Comparison of ENCODE assay signal across 10 cellular contexts in genomic region chr2:85851253-85851955, GRCh38. TPM values are rescaled to one million over a fixed set of nuclear protein-coding genes. Genes with fewer than 3 reads are reported as not detected.
DNase-seq lines count a peak whose midpoint lies in the region; TF ChIP-seq lines count a peak whose summit lies in the region.
"Had no signal": no experiment of that assay in that cellular context is flagged by ENCODE, and none has a peak within 500 bp of the region (broad histone marks: within the 10 kb centered on the region; RNA-seq: fewer than 3 reads in every experiment).

No MANE protein-coding gene starts in this region.

- H3K27ac ChIP-seq in thymus (ENCODE audit: low read depth) (peak overlapping the region; percentile 83), hepatocyte (no peak overlapping the region), WERI-Rb-1 (no peak overlapping the region)
- H3K27ac ChIP-seq: neutrophil, tibial artery had no signal

- H3K4me3 Mint-ChIP-seq in activated CD4-positive, alpha-beta T cell treated with anti-CD3 and anti-CD28 coated beads, Interleukin-2, amount 10 ng/mL, durations not matched to agents 24 days and 14 days: peak overlapping the region; percentile 76
- peak overlapping the region; percentile 82 for H3K4me3 Mint-ChIP-seq in activated naive CD4-positive, alpha-beta T cell treated with anti-CD3 and anti-CD28 coated beads, Interleukin-2, amount 50 U/mL, for 24 hours

- H3K4me1 ChIP-seq in thymus (ENCODE audit: control insufficient read depth, insufficient read depth, low read length) (peaks cover 26% of the 10 kb centered on the region), hepatocyte (ENCODE audit: insufficient read depth) (no peaks in the 10 kb centered on the region)
- H3K4me1 ChIP-seq: tibial artery had no signal

- no peak overlapping the region for H2AFZ ChIP-seq in hepatocyte

- no peaks in the 10 kb centered on the region for H3K79me2 ChIP-seq in hepatocyte

- no peaks in the 10 kb centered on the region for H3K9me3 ChIP-seq in thymus (ENCODE audit: control insufficient read depth)
- H3K9me3 ChIP-seq in hepatocyte (ENCODE audit: low read depth): no peaks in the 10 kb centered on the region
- H3K9me3 ChIP-seq in WERI-Rb-1 (ENCODE audit: severe bottlenecking): no peaks in the 10 kb centered on the region
- H3K9me3 ChIP-seq: neutrophil, tibial artery had no signal

- WGBS in thymus: 66% methylated on average over 11 of the region's 11 CpGs
- WGBS in hepatocyte (ENCODE audit: low lambda C conversion rate, missing lambda C conversion rate): 71% methylated on average over 11 of the region's 11 CpGs

- peak; percentile 76 for DNase-seq in activated CD4-positive, alpha-beta T cell treated with anti-CD3 and anti-CD28 coated beads, Interleukin-2, amount 10 ng/mL, durations not matched to agents 24 days and 14 days
- no peak for DNase-seq in activated CD4-positive, alpha-beta T cell treated with anti-CD3 and anti-CD28 coated beads for 1 hour
- DNase-seq in islet precursor cell (peak; percentile 67), hepatocyte (ENCODE audit: low spot score) (no peak), posterior vena cava (ENCODE audit: low spot score) (no peak), WERI-Rb-1 (no peak)
- DNase-seq: tibial artery had no signal

- intact Hi-C loops in activated CD4-positive, alpha-beta T cell treated with anti-CD3 and anti-CD28 coated beads, Interleukin-2, amount 10 ng/mL, durations not matched to agents 24 days and 14 days (cut with micrococcal nuclease): loop anchor here (5.0 to 10.0 kb wide), 2 partner anchors 146 to 343 kb away; partner anchors contain the start of genes IMMT and MRPL35
- intact Hi-C loops in posterior vena cava (cut with DNase I): no loop called here

- no peak overlapping the region for H3K4me2 ChIP-seq in hepatocyte

- H3K36me3 ChIP-seq in thymus (ENCODE audit: control insufficient read depth, insufficient read depth) (peaks cover 38% of the 10 kb centered on the region), hepatocyte (replicated peaks; ENCODE audit: insufficient read depth, low read depth) (no peaks in the 10 kb centered on the region), WERI-Rb-1 (no peaks in the 10 kb centered on the region)
- H3K36me3 ChIP-seq: neutrophil had no signal

- H3K27ac Mint-ChIP-seq in activated CD4-positive, alpha-beta T cell treated with anti-CD3 and anti-CD28 coated beads, Interleukin-2, amount 10 ng/mL, durations not matched to agents 24 days and 14 days: peak overlapping the region; percentile 97
- H3K27ac Mint-ChIP-seq in activated naive CD4-positive, alpha-beta T cell treated with anti-CD3 and anti-CD28 coated beads, Interleukin-2, amount 50 U/mL, for 24 hours: peak overlapping the region; percentile 99

- TF ChIP-seq CTCF in hepatocyte (IDR thresholded peaks at IDR 0.05; ENCODE audit: poor library complexity) (no peak), WERI-Rb-1 (IDR thresholded peaks at IDR 0.05; ENCODE audit: low read depth, low read length) (no peak)

- H3K4me3 ChIP-seq in thymus (ENCODE audit: low read length) (no peak overlapping the region), hepatocyte (no peak overlapping the region), WERI-Rb-1 (ENCODE audit: low read depth, low read length) (no peak overlapping the region)
- H3K4me3 ChIP-seq: tibial artery had no signal

- H3K27me3 ChIP-seq in thymus (ENCODE audit: control insufficient read depth, insufficient read depth) (no peaks in the 10 kb centered on the region), hepatocyte (no peaks in the 10 kb centered on the region), WERI-Rb-1 (ENCODE audit: insufficient read depth, low read depth, severe bottlenecking) (no peaks in the 10 kb centered on the region)
- H3K27me3 ChIP-seq: neutrophil, tibial artery had no signal

- H3K9me2 ChIP-seq in hepatocyte (replicated peaks; ENCODE audit: insufficient read depth): no peaks in the 10 kb centered on the region

- peaks cover 55% of the 10 kb centered on the region for H3K36me3 Mint-ChIP-seq in activated CD4-positive, alpha-beta T cell treated with anti-CD3 and anti-CD28 coated beads, Interleukin-2, amount 10 ng/mL, durations not matched to agents 24 days and 14 days (ENCODE audit: low read depth)
- peaks cover 10% of the 10 kb centered on the region for H3K36me3 Mint-ChIP-seq in activated naive CD4-positive, alpha-beta T cell treated with anti-CD3 and anti-CD28 coated beads, Interleukin-2, amount 50 U/mL, for 24 hours

- H4K20me1 ChIP-seq in hepatocyte (ENCODE audit: insufficient read depth, poor library complexity, severe bottlenecking): no peaks in the 10 kb centered on the region

- peaks cover 13% of the 10 kb centered on the region for H3K9me3 Mint-ChIP-seq in activated CD4-positive, alpha-beta T cell treated with anti-CD3 and anti-CD28 coated beads, Interleukin-2, amount 10 ng/mL, durations not matched to agents 24 days and 14 days
- peaks cover 5% of the 10 kb centered on the region for H3K9me3 Mint-ChIP-seq in activated naive CD4-positive, alpha-beta T cell treated with anti-CD3 and anti-CD28 coated beads, Interleukin-2, amount 50 U/mL, for 24 hours

- peaks cover 59% of the 10 kb centered on the region for H3K4me1 Mint-ChIP-seq in activated CD4-positive, alpha-beta T cell treated with anti-CD3 and anti-CD28 coated beads, Interleukin-2, amount 10 ng/mL, durations not matched to agents 24 days and 14 days
- peaks cover 84% of the 10 kb centered on the region for H3K4me1 Mint-ChIP-seq in activated naive CD4-positive, alpha-beta T cell treated with anti-CD3 and anti-CD28 coated beads, Interleukin-2, amount 50 U/mL, for 24 hours

- no peaks in the 10 kb centered on the region for H3K27me3 Mint-ChIP-seq in activated CD4-positive, alpha-beta T cell treated with anti-CD3 and anti-CD28 coated beads, Interleukin-2, amount 10 ng/mL, durations not matched to agents 24 days and 14 days
- H3K27me3 Mint-ChIP-seq in activated naive CD4-positive, alpha-beta T cell treated with anti-CD3 and anti-CD28 coated beads, Interleukin-2, amount 50 U/mL, for 24 hours: no peaks in the 10 kb centered on the region

RNA-seq across cellular contexts. Expression of gene ST3GAL5, which starts 37.4 kb away (rescaled TPM):
- 13.3 and 14.6 TPM in 2 replicates for total RNA-seq in activated CD4-positive, alpha-beta T cell treated with anti-CD3 and anti-CD28 coated beads, Interleukin-2, amount 10 ng/mL, durations not matched to agents 24 days and 14 days
- polyA plus RNA-seq in thymus (39.2 TPM), hepatocyte (24.4 and 24.7 TPM in 2 replicates)
- total RNA-seq in hepatocyte (25.6 and 36.5 TPM in 2 replicates), posterior vena cava (10 to 100 TPM; 20.4 to 23.5 TPM)

Comparison
In these comparisons a context has a peak if more than half of its experiments do, and no peak if none do; other contexts are left out.
1. DNase-seq: peak in activated CD4-positive, alpha-beta T cell treated with anti-CD3 and anti-CD28 coated beads, Interleukin-2, amount 10 ng/mL, durations not matched to agents 24 days and 14 days (single experiment) and islet precursor cell (single experiment); none in activated CD4-positive, alpha-beta T cell treated with anti-CD3 and anti-CD28 coated beads for 1 hour (single experiment), hepatocyte (single experiment), posterior vena cava (single experiment) and WERI-Rb-1 (single experiment).